In the genomic region with DNA sequence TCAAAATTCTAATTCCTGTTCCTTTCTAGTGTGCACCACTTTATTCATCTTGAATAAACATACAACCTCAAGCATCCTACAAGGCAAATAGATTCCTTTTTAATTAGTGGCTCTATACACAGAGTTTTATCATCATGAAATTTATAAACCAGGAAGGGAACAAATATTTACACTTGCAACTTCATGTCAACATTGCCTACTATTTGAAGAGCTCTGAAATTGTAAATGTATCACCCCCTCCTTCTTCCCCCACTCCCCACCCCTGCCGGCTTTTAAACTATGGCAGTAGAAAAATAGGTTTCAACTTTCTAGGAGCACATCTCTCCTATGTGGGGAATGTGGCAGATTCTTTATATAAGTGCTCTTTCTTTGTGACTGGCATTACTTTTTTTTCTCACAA, we compare ENCODE assay signal across 13 cellular contexts. TPM values are rescaled to one million over a fixed set of nuclear protein-coding genes. Genes with fewer than 3 reads are reported as not detected.
DNase-seq lines count a peak whose midpoint lies in the region; ATAC-seq and TF ChIP-seq lines count a peak whose summit lies in the region.
"Had no signal": no experiment of that assay in that cellular context is flagged by ENCODE, and none has a peak within 500 bp of the region (broad histone marks: within the 10 kb centered on the region; RNA-seq: fewer than 3 reads in every experiment).

No MANE protein-coding gene starts in this region.

- TF ChIP-seq POLR2A in lower leg skin (IDR thresholded peaks at IDR 0.05) = no peak

- no peak overlapping the region for H3K4me3 Mint-ChIP-seq in CD4-positive, alpha-beta T cell
- H3K4me3 Mint-ChIP-seq: activated naive CD8-positive, alpha-beta T cell treated with anti-CD3 and anti-CD28 coated beads, Interleukin-2, amount 10 ng/mL, durations not matched to agents 7 days and 5 days had no signal

- 81 to 82% methylated on average over 1 of the region's 1 CpG for WGBS in lower leg skin, 2 donors

- no peak overlapping the region for H3K27ac ChIP-seq in CD4-positive, alpha-beta T cell (ENCODE audit: low read depth, low read length)
- H3K27ac ChIP-seq: SJSA1 had no signal

- no peaks in the 10 kb centered on the region for H3K9me3 ChIP-seq in CD4-positive, alpha-beta T cell (ENCODE audit: control insufficient read depth, low read length)
- H3K9me3 ChIP-seq: SJSA1 had no signal

- H3K9me3 Mint-ChIP-seq in CD4-positive, alpha-beta T cell = no peaks in the 10 kb centered on the region
- H3K9me3 Mint-ChIP-seq: activated naive CD8-positive, alpha-beta T cell treated with anti-CD3 and anti-CD28 coated beads, Interleukin-2, amount 10 ng/mL, durations not matched to agents 7 days and 5 days had no signal

- POLR2A ChIA-PET in CD4-positive, alpha-beta T cell (lab: Charles Lee) = no interaction called here

- no peaks in the 10 kb centered on the region for H3K27me3 Mint-ChIP-seq in CD4-positive, alpha-beta T cell
- H3K27me3 Mint-ChIP-seq: activated naive CD8-positive, alpha-beta T cell treated with anti-CD3 and anti-CD28 coated beads, Interleukin-2, amount 10 ng/mL, durations not matched to agents 7 days and 5 days had no signal

- intact Hi-C loops in CD4-positive, alpha-beta T cell (cut with DNase I, micrococcal nuclease) = no loop called here
- intact Hi-C loops in lower leg skin (cut with DNase I; ENCODE audit: low total_unique reads) = no loop called here

- CTCF ChIA-PET in CD4-positive, alpha-beta T cell (lab: Charles Lee) = interaction anchor here (0.6 kb wide), 1 partner anchor 1234 kb away, joined by 3 read pairs; no protein-coding TSS in a partner anchor

- ATAC-seq in CD4-positive, alpha-beta T cell (ENCODE audit: poor library complexity) = no peak
- ATAC-seq in left lobe of liver (peak; percentile 52), GM21717 (IDR thresholded peaks at IDR 0.05; ENCODE audit: unreplicated experiment) (no peak)
- no peak for ATAC-seq in stimulated activated naive CD8-positive, alpha-beta T cell treated with anti-CD3 and anti-CD28 coated beads, Interleukin-15, Interleukin-2, amounts not matched to agents 100 U/mL and 50 U/mL, for 24 hours

- peak overlapping the region; percentile 18 for H3K27ac Mint-ChIP-seq in CD4-positive, alpha-beta T cell
- H3K27ac Mint-ChIP-seq: activated naive CD8-positive, alpha-beta T cell treated with anti-CD3 and anti-CD28 coated beads, Interleukin-2, amount 10 ng/mL, durations not matched to agents 7 days and 5 days had no signal

- no peak for TF ChIP-seq CTCF in CD4-positive, alpha-beta T cell (IDR thresholded peaks at IDR 0.05)
- no peak for TF ChIP-seq CTCF in lower leg skin (IDR thresholded peaks at IDR 0.05)

- H3K27me3 ChIP-seq in CD4-positive, alpha-beta T cell (ENCODE audit: control insufficient read depth, insufficient read depth, low read length) = no peaks in the 10 kb centered on the region
- H3K27me3 ChIP-seq: SJSA1 had no signal

- peaks cover 72% of the 10 kb centered on the region for H3K4me1 Mint-ChIP-seq in CD4-positive, alpha-beta T cell (ENCODE audit: low read depth)

- no peak overlapping the region for H3K4me3 ChIP-seq in lower leg skin (ENCODE audit: low read depth, poor library complexity, severe bottlenecking)
- H3K4me3 ChIP-seq: SJSA1 had no signal

- H3K36me3 Mint-ChIP-seq in CD4-positive, alpha-beta T cell (ENCODE audit: low read depth) = no peaks in the 10 kb centered on the region

- no peak for DNase-seq in CD4-positive, alpha-beta T cell
- peak; percentile 15 for DNase-seq in HuH-7 (ENCODE audit: low spot score)
- DNase-seq in NCI-H510A treated with DMSO at 0.1 percent for 48 hours (lab: John Stamatoyannopoulos, UW) = peak; percentile 94
- DNase-seq in left lobe of liver (ENCODE audit: low spot score) = no peak
- no peak for DNase-seq in lower leg skin (ENCODE audit: low spot score in 2 of 2)
- no peak for DNase-seq in cerebellar nuclear complex (lab: John Stamatoyannopoulos, UW)
- DNase-seq in stimulated activated naive CD8-positive, alpha-beta T cell treated with anti-CD3 and anti-CD28 coated beads, Interleukin-15, Interleukin-2, amounts not matched to agents 100 U/mL and 50 U/mL, for 24 hours = no peak
- DNase-seq: activated CD4-positive, alpha-beta T cell treated with anti-CD3 and anti-CD28 coated beads, Interleukin-2, amount 50 U/mL, for 48 hours; activated naive CD8-positive, alpha-beta T cell treated with anti-CD3 and anti-CD28 coated beads, Interleukin-2, amount 10 ng/mL, durations not matched to agents 7 days and 5 days; activated T-cell treated with anti-CD3 and anti-CD28 coated beads, Interleukin-2, amount 50 U/mL, for 48 hours; DMS 273 treated with DMSO at 0.1 percent for 48 hours had no signal

RNA-seq across cellular contexts. Expression of gene KAT6B, which starts 49.6 kb away (rescaled TPM):
- 10 to 100 TPM; 70.3 to 74.2 TPM for total RNA-seq in CD4-positive, alpha-beta T cell
- total RNA-seq in left lobe of liver = 9.4 TPM
- total RNA-seq in lower leg skin = 10 to 100 TPM; 17.2 to 40.1 (median 34.5) TPM

Comparison
In these comparisons a context has a peak if more than half of its experiments do, and no peak if none do; other contexts are left out.
1. DNase-seq: peak in HuH-7 (single experiment) and NCI-H510A treated with DMSO at 0.1 percent for 48 hours (single experiment); none in CD4-positive, alpha-beta T cell (0 of 10), left lobe of liver (single experiment), lower leg skin (0 of 2), cerebellar nuclear complex (0 of 2) and stimulated activated naive CD8-positive, alpha-beta T cell treated with anti-CD3 and anti-CD28 coated beads, Interleukin-15, Interleukin-2, amounts not matched to agents 100 U/mL and 50 U/mL, for 24 hours (single experiment).